Comparison of ENCODE assay signal across 14 cellular contexts in the genomic region with DNA sequence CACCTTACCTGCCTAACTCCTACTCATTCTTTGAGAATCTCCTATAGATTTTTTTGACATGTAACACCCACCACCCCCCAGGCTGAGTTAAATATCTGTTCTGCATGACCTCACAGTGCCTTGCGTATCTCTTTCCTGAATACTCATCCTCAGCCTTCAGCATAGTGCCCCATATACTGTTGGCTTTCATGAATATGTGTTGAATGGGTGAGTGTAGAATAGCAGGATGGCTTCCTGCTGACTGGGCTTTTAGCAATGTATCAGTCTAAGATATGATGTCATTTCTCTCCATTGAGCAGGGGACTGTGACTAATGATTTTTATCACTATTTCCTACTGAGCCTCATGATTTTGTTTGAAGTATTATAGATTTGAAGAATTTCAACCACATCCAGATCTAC.
DNase-seq lines count a peak whose midpoint lies in the region; ATAC-seq and TF ChIP-seq lines count a peak whose summit lies in the region.
"Had no signal": no experiment of that assay in that cellular context is flagged by ENCODE, and none has a peak within 500 bp of the region (broad histone marks: within the 10 kb centered on the region; RNA-seq: fewer than 3 reads in every experiment).

No MANE protein-coding gene starts in this region.

- H3K36me3 ChIP-seq in naive thymus-derived CD4-positive, alpha-beta T cell (ENCODE audit: control insufficient read depth in 2 of 3, insufficient read depth in 3 of 3, low read length in 3 of 3), result no peaks in the 10 kb centered on the region
- H3K36me3 ChIP-seq: sigmoid colon, thyroid gland had no signal

- no peak overlapping the region for H3K4me3 ChIP-seq in naive thymus-derived CD4-positive, alpha-beta T cell (ENCODE audit: low read length)
- H3K4me3 ChIP-seq: sigmoid colon, thyroid gland had no signal

- CTCF ChIA-PET in naive thymus-derived CD4-positive, alpha-beta T cell (lab: Charles Lee), result no interaction called here

- TF ChIP-seq POLR2A in erythroblast (IDR thresholded peaks at IDR 0.05; ENCODE audit: low read length), result no peak

- no peaks in the 10 kb centered on the region for H3K27me3 ChIP-seq in naive thymus-derived CD4-positive, alpha-beta T cell (ENCODE audit: control insufficient read depth in 2 of 2, insufficient read depth in 2 of 2, low read length in 2 of 2)
- H3K27me3 ChIP-seq: sigmoid colon, thyroid gland had no signal

- no peaks in the 10 kb centered on the region for H3K27me3 Mint-ChIP-seq in HFFc6 (ENCODE audit: insufficient read depth)
- H3K27me3 Mint-ChIP-seq in activated T-cell treated with anti-CD3 and anti-CD28 coated beads, Interleukin-2, amount 50 U/mL, for 4 hours (ENCODE audit: low read depth), result no peaks in the 10 kb centered on the region
- peaks cover 0 to 5% (median 0%) of the 10 kb centered on the region in 5 donors for H3K27me3 Mint-ChIP-seq in naive thymus-derived CD4-positive, alpha-beta T cell
- H3K27me3 Mint-ChIP-seq in activated T-helper 2 cell treated with anti-CD3 and anti-CD28 coated beads, Interferon-gamma antibody, Interleukin-2, Interleukin-4, amounts not matched to agents 10 μg/mL and 5 μg/mL and 100 μg/mL, durations not matched to agents 14 hours and 24 hours and 36 hours (ENCODE audit: low read depth), result no peaks in the 10 kb centered on the region
- H3K27me3 Mint-ChIP-seq: activated naive CD8-positive, alpha-beta T cell had no signal

- H3K9me3 ChIP-seq in naive thymus-derived CD4-positive, alpha-beta T cell (ENCODE audit: control insufficient read depth in 2 of 3, low read length in 3 of 3), result no peaks in the 10 kb centered on the region
- H3K9me3 ChIP-seq: sigmoid colon, thyroid gland had no signal

- POLR2A ChIA-PET in naive thymus-derived CD4-positive, alpha-beta T cell (lab: Charles Lee), result no interaction called here

- no peaks in the 10 kb centered on the region for H3K4me1 ChIP-seq in naive thymus-derived CD4-positive, alpha-beta T cell (ENCODE audit: control insufficient read depth in 2 of 2, insufficient read depth in 2 of 2, low read length in 2 of 2)
- H3K4me1 ChIP-seq: thyroid gland had no signal

- no peak for TF ChIP-seq CTCF in HFFc6 (IDR thresholded peaks at IDR 0.05)

- no peak overlapping the region for H3K4me3 Mint-ChIP-seq in HFFc6
- H3K4me3 Mint-ChIP-seq in activated T-cell treated with anti-CD3 and anti-CD28 coated beads, Interleukin-2, amount 50 U/mL, for 4 hours, result no peak overlapping the region
- H3K4me3 Mint-ChIP-seq in naive thymus-derived CD4-positive, alpha-beta T cell, result no peak overlapping the region
- H3K4me3 Mint-ChIP-seq in activated T-helper 2 cell treated with anti-CD3 and anti-CD28 coated beads, Interferon-gamma antibody, Interleukin-2, Interleukin-4, amounts not matched to agents 10 μg/mL and 5 μg/mL and 100 μg/mL, durations not matched to agents 14 hours and 24 hours and 36 hours (ENCODE audit: low read depth), result no peak overlapping the region
- H3K4me3 Mint-ChIP-seq: activated naive CD8-positive, alpha-beta T cell had no signal

- intact Hi-C loops in naive thymus-derived CD4-positive, alpha-beta T cell (cut with micrococcal nuclease), result no loop called here
- intact Hi-C loops in activated T-helper 2 cell treated with anti-CD3 and anti-CD28 coated beads, Interferon-gamma antibody, Interleukin-2, Interleukin-4, amounts not matched to agents 10 μg/mL and 5 μg/mL and 100 μg/mL, durations not matched to agents 14 hours and 24 hours and 36 hours (cut with micrococcal nuclease), result no loop called here

- DNase-seq in A172 (ENCODE audit: low spot score) (peak; percentile 64), HFFc6 (peak; percentile 75), amniotic epithelial cell (ENCODE audit: low read depth) (peak; percentile 47), glomerular endothelial cell (ENCODE audit: extremely low read depth, low read depth, low spot score) (peak; percentile 78), erythroblast (lab: John Stamatoyannopoulos, UW) (no peak)
- no peak for DNase-seq in activated T-cell treated with anti-CD3 and anti-CD28 coated beads, Interleukin-2, amount 50 U/mL, for 4 hours
- no peak for DNase-seq in naive thymus-derived CD4-positive, alpha-beta T cell
- no peak for DNase-seq in activated T-helper 2 cell treated with anti-CD3 and anti-CD28 coated beads, Interferon-gamma antibody, Interleukin-2, Interleukin-4, amounts not matched to agents 10 μg/mL and 5 μg/mL and 100 μg/mL, durations not matched to agents 14 hours and 24 hours and 36 hours (ENCODE audit: low spot score)
- DNase-seq: activated CD8-positive, alpha-beta memory T cell treated with anti-CD3 and anti-CD28 coated beads for 24 hours; AML-193; NCI-H187 treated with DMSO at 0.1 percent for 48 hours; sigmoid colon had no signal

- H3K27ac ChIP-seq in naive thymus-derived CD4-positive, alpha-beta T cell (ENCODE audit: low read depth, low read length), result no peak overlapping the region
- H3K27ac ChIP-seq: sigmoid colon, thyroid gland had no signal

- no peak overlapping the region for H3K27ac Mint-ChIP-seq in HFFc6
- no peak overlapping the region for H3K27ac Mint-ChIP-seq in naive thymus-derived CD4-positive, alpha-beta T cell
- H3K27ac Mint-ChIP-seq in activated T-helper 2 cell treated with anti-CD3 and anti-CD28 coated beads, Interferon-gamma antibody, Interleukin-2, Interleukin-4, amounts not matched to agents 10 μg/mL and 5 μg/mL and 100 μg/mL, durations not matched to agents 14 hours and 24 hours and 36 hours, result no peak overlapping the region
- H3K27ac Mint-ChIP-seq: activated naive CD8-positive, alpha-beta T cell had no signal

- no peaks in the 10 kb centered on the region for H3K36me3 Mint-ChIP-seq in HFFc6 (ENCODE audit: low read depth)
- H3K36me3 Mint-ChIP-seq in activated T-cell treated with anti-CD3 and anti-CD28 coated beads, Interleukin-2, amount 50 U/mL, for 4 hours (ENCODE audit: insufficient read depth), result no peaks in the 10 kb centered on the region
- no peaks in the 10 kb centered on the region for H3K36me3 Mint-ChIP-seq in naive thymus-derived CD4-positive, alpha-beta T cell
- H3K36me3 Mint-ChIP-seq in activated T-helper 2 cell treated with anti-CD3 and anti-CD28 coated beads, Interferon-gamma antibody, Interleukin-2, Interleukin-4, amounts not matched to agents 10 μg/mL and 5 μg/mL and 100 μg/mL, durations not matched to agents 14 hours and 24 hours and 36 hours (ENCODE audit: low read depth), result no peaks in the 10 kb centered on the region
- H3K36me3 Mint-ChIP-seq: activated naive CD8-positive, alpha-beta T cell had no signal

- ATAC-seq in activated T-cell treated with anti-CD3 and anti-CD28 coated beads, Interleukin-2, amount 50 U/mL, for 4 hours, result no peak
- no peak for ATAC-seq in naive thymus-derived CD4-positive, alpha-beta T cell

- 0 out of 2 replicates have a peak, but pooled peaks cover 5% of the 10 kb centered on the region for H3K4me1 Mint-ChIP-seq in HFFc6 (ENCODE audit: low read depth)
- H3K4me1 Mint-ChIP-seq in activated T-cell treated with anti-CD3 and anti-CD28 coated beads, Interleukin-2, amount 50 U/mL, for 4 hours (ENCODE audit: low read depth), result no peaks in the 10 kb centered on the region
- no peaks in the 10 kb centered on the region for H3K4me1 Mint-ChIP-seq in naive thymus-derived CD4-positive, alpha-beta T cell
- H3K4me1 Mint-ChIP-seq in activated T-helper 2 cell treated with anti-CD3 and anti-CD28 coated beads, Interferon-gamma antibody, Interleukin-2, Interleukin-4, amounts not matched to agents 10 μg/mL and 5 μg/mL and 100 μg/mL, durations not matched to agents 14 hours and 24 hours and 36 hours (ENCODE audit: low read depth), result no peaks in the 10 kb centered on the region

- no peaks in the 10 kb centered on the region for H3K9me3 Mint-ChIP-seq in HFFc6
- no peaks in the 10 kb centered on the region for H3K9me3 Mint-ChIP-seq in activated T-cell treated with anti-CD3 and anti-CD28 coated beads, Interleukin-2, amount 50 U/mL, for 4 hours
- peaks cover 0 to 10% (median 0%) of the 10 kb centered on the region in 11 donors for H3K9me3 Mint-ChIP-seq in naive thymus-derived CD4-positive, alpha-beta T cell
- no peaks in the 10 kb centered on the region for H3K9me3 Mint-ChIP-seq in activated T-helper 2 cell treated with anti-CD3 and anti-CD28 coated beads, Interferon-gamma antibody, Interleukin-2, Interleukin-4, amounts not matched to agents 10 μg/mL and 5 μg/mL and 100 μg/mL, durations not matched to agents 14 hours and 24 hours and 36 hours

Comparison
In these comparisons a context has a peak if more than half of its experiments do, and no peak if none do; other contexts are left out.
1. DNase-seq: peak in A172 (single experiment), HFFc6 (single experiment), amniotic epithelial cell (single experiment) and glomerular endothelial cell (single experiment); none in activated T-cell treated with anti-CD3 and anti-CD28 coated beads, Interleukin-2, amount 50 U/mL, for 4 hours (single experiment), naive thymus-derived CD4-positive, alpha-beta T cell (0 of 9), activated T-helper 2 cell treated with anti-CD3 and anti-CD28 coated beads, Interferon-gamma antibody, Interleukin-2, Interleukin-4, amounts not matched to agents 10 μg/mL and 5 μg/mL and 100 μg/mL, durations not matched to agents 14 hours and 24 hours and 36 hours (single experiment) and erythroblast (0 of 2).